In the genomic region with DNA sequence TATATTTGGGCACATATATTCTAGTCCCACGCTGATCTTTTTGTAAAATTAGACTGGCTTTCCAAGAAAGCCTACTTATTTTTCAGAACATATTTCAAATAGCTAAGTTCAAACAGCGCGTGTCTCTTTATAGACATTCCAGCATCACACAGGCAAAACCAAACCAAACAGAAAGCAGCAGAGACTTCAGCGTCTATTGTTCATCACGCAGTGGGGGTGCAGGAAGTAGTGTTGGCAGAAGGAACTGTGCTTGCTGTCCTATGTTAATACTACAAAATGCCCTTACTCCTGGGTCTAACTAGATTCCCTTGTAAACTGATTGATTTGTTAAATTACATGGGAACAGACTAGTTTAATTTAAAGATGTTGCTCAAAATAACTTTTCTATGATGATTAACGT, we compare ENCODE assay signal across 12 cellular contexts.
DNase-seq lines count a peak whose midpoint lies in the region; ATAC-seq and TF ChIP-seq lines count a peak whose summit lies in the region.
"Had no signal": no experiment of that assay in that cellular context is flagged by ENCODE, and none has a peak within 500 bp of the region (broad histone marks: within the 10 kb centered on the region; RNA-seq: fewer than 3 reads in every experiment).

No MANE protein-coding gene starts in this region.

- H3K4me3 Mint-ChIP-seq in stimulated activated naive CD8-positive, alpha-beta T cell treated with anti-CD3 and anti-CD28 coated beads, Interleukin-15, amount 100 ng/mL, for 72 hours: no peak overlapping the region
- H3K4me3 Mint-ChIP-seq: activated T-cell treated with anti-CD3 and anti-CD28 coated beads, Interleukin-2, amount 50 U/mL, for 24 hours had no signal

- no peak for ATAC-seq in GM18907 (IDR thresholded peaks at IDR 0.05; ENCODE audit: unreplicated experiment)
- ATAC-seq in HG03571 (IDR thresholded peaks at IDR 0.05; ENCODE audit: unreplicated experiment): no peak
- no peak for ATAC-seq in stimulated activated naive CD8-positive, alpha-beta T cell treated with anti-CD3 and anti-CD28 coated beads, Interleukin-15, amount 100 ng/mL, for 72 hours
- ATAC-seq: HCT116 had no signal

- no peaks in the 10 kb centered on the region for H3K36me3 ChIP-seq in brain microvascular endothelial cell (replicated peaks)
- H3K36me3 ChIP-seq: BLaER1 treated with 17β-estradiol and CSF1 and Interleukin-3, amounts not matched to agents 10 nM and 100 nM had no signal

- no peaks in the 10 kb centered on the region for H3K4me1 Mint-ChIP-seq in stimulated activated naive CD8-positive, alpha-beta T cell treated with anti-CD3 and anti-CD28 coated beads, Interleukin-15, amount 100 ng/mL, for 72 hours

- no peak overlapping the region for H3K27ac ChIP-seq in brain microvascular endothelial cell
- H3K27ac ChIP-seq: BLaER1 treated with 17β-estradiol and CSF1 and Interleukin-3, amounts not matched to agents 10 nM and 100 nM; parathyroid adenoma had no signal

- H3K27me3 Mint-ChIP-seq in stimulated activated naive CD8-positive, alpha-beta T cell treated with anti-CD3 and anti-CD28 coated beads, Interleukin-15, amount 100 ng/mL, for 72 hours: no peaks in the 10 kb centered on the region
- H3K27me3 Mint-ChIP-seq: activated T-cell treated with anti-CD3 and anti-CD28 coated beads, Interleukin-2, amount 50 U/mL, for 24 hours had no signal

- no peak overlapping the region for H3K27ac Mint-ChIP-seq in stimulated activated naive CD8-positive, alpha-beta T cell treated with anti-CD3 and anti-CD28 coated beads, Interleukin-15, amount 100 ng/mL, for 72 hours
- H3K27ac Mint-ChIP-seq: activated T-cell treated with anti-CD3 and anti-CD28 coated beads, Interleukin-2, amount 50 U/mL, for 24 hours had no signal

- no peak for TF ChIP-seq CTCF in brain microvascular endothelial cell (IDR thresholded peaks at IDR 0.05; ENCODE audit: low read depth, low read length, missing control alignments)

- DNase-seq in COR-L47 (lab: John Stamatoyannopoulos, UW): peak; percentile 82
- DNase-seq in NCI-H2081 treated with DMSO at 0.1 percent for 48 hours (lab: John Stamatoyannopoulos, UW): peak; percentile 37
- DNase-seq in brain microvascular endothelial cell: peak; percentile 1
- peak; percentile 21 for DNase-seq in left kidney (ENCODE audit: low read depth, low spot score)
- DNase-seq in NCI-H446 (lab: John Stamatoyannopoulos, UW): no peak
- DNase-seq in stimulated activated naive CD8-positive, alpha-beta T cell treated with anti-CD3 and anti-CD28 coated beads, Interleukin-15, amount 100 ng/mL, for 72 hours: no peak
- DNase-seq: activated T-cell treated with anti-CD3 and anti-CD28 coated beads, Interleukin-2, amount 50 U/mL, for 24 hours had no signal

- H3K4me3 ChIP-seq in brain microvascular endothelial cell (ENCODE audit: low read depth, low read length): no peak overlapping the region
- H3K4me3 ChIP-seq: BLaER1 treated with 17β-estradiol and CSF1 and Interleukin-3, amounts not matched to agents 10 nM and 100 nM had no signal

- in situ Hi-C loops in brain microvascular endothelial cell (cut with HindIII; ENCODE audit: low pct_ligation_motif_present, low sequenced_read_pairs): no loop called here

- peaks cover 0 to 4% of the 10 kb centered on the region in 2 donors for H3K9me3 Mint-ChIP-seq in stimulated activated naive CD8-positive, alpha-beta T cell treated with anti-CD3 and anti-CD28 coated beads, Interleukin-15, amount 100 ng/mL, for 72 hours

- H3K27me3 ChIP-seq in brain microvascular endothelial cell (replicated peaks): no peaks in the 10 kb centered on the region
- H3K27me3 ChIP-seq: BLaER1 treated with 17β-estradiol and CSF1 and Interleukin-3, amounts not matched to agents 10 nM and 100 nM had no signal

Comparison
In these comparisons a context has a peak if more than half of its experiments do, and no peak if none do; other contexts are left out.
1. DNase-seq: peak in COR-L47 (single experiment), NCI-H2081 treated with DMSO at 0.1 percent for 48 hours (single experiment), brain microvascular endothelial cell (single experiment) and left kidney (single experiment); none in NCI-H446 (0 of 2) and stimulated activated naive CD8-positive, alpha-beta T cell treated with anti-CD3 and anti-CD28 coated beads, Interleukin-15, amount 100 ng/mL, for 72 hours (0 of 2).